ENCODE assay signal across 9 cellular contexts in genomic region chr10:122140941-122141623, GRCh38.
DNase-seq lines count a peak whose midpoint lies in the region; ATAC-seq and TF ChIP-seq lines count a peak whose summit lies in the region.
"Had no signal": no experiment of that assay in that cellular context is flagged by ENCODE, and none has a peak within 500 bp of the region (broad histone marks: within the 10 kb centered on the region; RNA-seq: fewer than 3 reads in every experiment).

No MANE protein-coding gene starts in this region.

- H3K4me1 ChIP-seq in muscle layer of colon (ENCODE audit: insufficient read depth, low read length): peaks cover 50% of the 10 kb centered on the region
- H3K4me1 ChIP-seq in CD8-positive, alpha-beta T cell (ENCODE audit: insufficient read depth, low read length): no peaks in the 10 kb centered on the region

- H3K4me1 Mint-ChIP-seq in CD8-positive, alpha-beta T cell (ENCODE audit: low read depth): no peaks in the 10 kb centered on the region

- intact Hi-C loops in CD8-positive, alpha-beta T cell (cut with DNase I, micrococcal nuclease): loop anchor here in 1 of 2 experiments (10.0 kb wide), 1 partner anchor 564 kb away; no protein-coding TSS in a partner anchor

- peaks cover 4% of the 10 kb centered on the region for H3K9me3 ChIP-seq in muscle layer of colon (ENCODE audit: low read length)
- H3K9me3 ChIP-seq in CD8-positive, alpha-beta T cell (ENCODE audit: low read length): no peaks in the 10 kb centered on the region

- no peak for TF ChIP-seq CTCF in AG09319 (IDR thresholded peaks at IDR 0.05; ENCODE audit: low read depth, low read length)
- TF ChIP-seq CTCF in CD8-positive, alpha-beta T cell (IDR thresholded peaks at IDR 0.05): no peak

- no peak overlapping the region for H3K27ac Mint-ChIP-seq in CD8-positive, alpha-beta T cell

- no peaks in the 10 kb centered on the region for H3K27me3 ChIP-seq in muscle layer of colon (ENCODE audit: control insufficient read depth in 1 of 2, insufficient read depth in 2 of 2, low read length in 2 of 2)
- no peaks in the 10 kb centered on the region for H3K27me3 ChIP-seq in CD8-positive, alpha-beta T cell (ENCODE audit: insufficient read depth, low read length)

- no peak overlapping the region for H3K4me3 Mint-ChIP-seq in CD8-positive, alpha-beta T cell

- H3K9ac ChIP-seq in muscle layer of colon (ENCODE audit: low read length): peak overlapping the region; percentile 7

- H3K9me3 Mint-ChIP-seq in CD8-positive, alpha-beta T cell: peaks cover 4% of the 10 kb centered on the region

- no peak for ATAC-seq in HG03457 (IDR thresholded peaks at IDR 0.05; ENCODE audit: unreplicated experiment)
- ATAC-seq in CD8-positive, alpha-beta T cell: no peak

- peaks cover 17% of the 10 kb centered on the region for H3K36me3 ChIP-seq in muscle layer of colon (ENCODE audit: insufficient read depth, low read length)
- no peaks in the 10 kb centered on the region for H3K36me3 ChIP-seq in CD8-positive, alpha-beta T cell (ENCODE audit: insufficient read depth, low read length)

- POLR2A ChIA-PET in CD8-positive, alpha-beta T cell (lab: Charles Lee): no interaction called here

- peak overlapping the region in 1 of 2 donors; percentile 18 for H3K4me3 ChIP-seq in muscle layer of colon (ENCODE audit: low read depth in 1 of 2, low read length in 2 of 2)
- no peak overlapping the region for H3K4me3 ChIP-seq in CD8-positive, alpha-beta T cell (ENCODE audit: low read depth, low read length)

- CTCF ChIA-PET in CD8-positive, alpha-beta T cell (lab: Charles Lee): interaction anchor here (0.6 kb wide), 2 partner anchors 31 to 209 kb away, joined by 3 to 4 read pairs; no protein-coding TSS in a partner anchor

- H3K36me3 Mint-ChIP-seq in CD8-positive, alpha-beta T cell: no peaks in the 10 kb centered on the region

- H3K27ac ChIP-seq in muscle layer of colon (ENCODE audit: low read depth, low read length): peak overlapping the region; percentile 76
- H3K27ac ChIP-seq in CD8-positive, alpha-beta T cell (ENCODE audit: low read depth, low read length): no peak overlapping the region

- DNase-seq in AG09319 (ENCODE audit: extremely low read depth, low read depth) (peak; percentile 79), MV-4-11 (lab: John Stamatoyannopoulos, UW) (peak; percentile 95), dermis blood vessel endothelial cell (peak; percentile 97), Ammon's horn (ENCODE audit: low spot score) (no peak), NCI-H1417 treated with DMSO at 0.1 percent for 48 hours (lab: John Stamatoyannopoulos, UW) (no peak)
- no peak for DNase-seq in CD8-positive, alpha-beta T cell
- DNase-seq: stimulated activated CD4-positive, alpha-beta T cell treated with anti-CD3 and anti-CD28 coated beads, Interleukin-4, amount 100 ng/mL, for 1 hour had no signal

- peaks cover 3% of the 10 kb centered on the region for H3K27me3 Mint-ChIP-seq in CD8-positive, alpha-beta T cell (ENCODE audit: low read depth)

Comparison
In these comparisons a context has a peak if more than half of its experiments do, and no peak if none do; other contexts are left out.
1. DNase-seq: peak in AG09319 (single experiment), MV-4-11 (single experiment) and dermis blood vessel endothelial cell (single experiment); none in Ammon's horn (single experiment), CD8-positive, alpha-beta T cell (0 of 7) and NCI-H1417 treated with DMSO at 0.1 percent for 48 hours (single experiment).